8 cellular contexts compared by ENCODE assay signal in genomic region chr12:12563529-12563928, GRCh38. TPM values are rescaled to one million over a fixed set of nuclear protein-coding genes. Genes with fewer than 3 reads are reported as not detected.
DNase-seq lines count a peak whose midpoint lies in the region; ATAC-seq and TF ChIP-seq lines count a peak whose summit lies in the region.

No MANE protein-coding gene starts in this region.

- H3K36me3 ChIP-seq in endodermal cell (ENCODE audit: control insufficient read depth, insufficient read depth, low read length): no peaks in the 10 kb centered on the region
- H3K36me3 ChIP-seq in neuronal stem cell (replicated peaks in 1 of 2; ENCODE audit: control insufficient read depth in 2 of 2, insufficient read depth in 2 of 2, low read length in 2 of 2): no peaks in the 10 kb centered on the region

- H3K27me3 ChIP-seq in endodermal cell (ENCODE audit: control insufficient read depth, insufficient read depth, low read length, poor library complexity, severe bottlenecking) (no peaks in the 10 kb centered on the region), neuronal stem cell (ENCODE audit: control insufficient read depth in 3 of 3, insufficient read depth in 3 of 3, low read depth in 1 of 3, low read length in 3 of 3) (peaks cover 0 to 3% (median 0%) of the 10 kb centered on the region in 3 experiments)

- in situ Hi-C loops in Caki2 (cut with HindIII; ENCODE audit: low pct_unique_long_range_greater_than_20kb, low sequenced_read_pairs): no loop called here

- H3K4ac ChIP-seq in neuronal stem cell (ENCODE audit: low read length): no peak overlapping the region

- H2AK5ac ChIP-seq in neuronal stem cell (ENCODE audit: low read depth, low read length): no peak overlapping the region

- H3K18ac ChIP-seq in neuronal stem cell (ENCODE audit: low read length): no peak overlapping the region

- H3K27me3 Mint-ChIP-seq in endodermal cell (ENCODE audit: insufficient read depth): peaks cover 2% of the 10 kb centered on the region

- no peak overlapping the region for H3K27ac Mint-ChIP-seq in endodermal cell

- H3K4me3 ChIP-seq in endodermal cell (ENCODE audit: low read length): peak overlapping the region; percentile 79
- H3K4me3 ChIP-seq in neuronal stem cell (ENCODE audit: low read length in 2 of 2): no peak overlapping the region

- no peaks in the 10 kb centered on the region for H3K79me1 ChIP-seq in neuronal stem cell (ENCODE audit: low read depth, low read length)

- TF ChIP-seq CTCF in endodermal cell (conservative IDR thresholded peaks at IDR 0.05): no peak

- H3K36me3 Mint-ChIP-seq in endodermal cell (ENCODE audit: low read depth): peaks cover 8% of the 10 kb centered on the region

- no peak overlapping the region for H4K91ac ChIP-seq in neuronal stem cell (ENCODE audit: low read depth, low read length, poor library complexity)

- H3K4me3 Mint-ChIP-seq in endodermal cell: peak overlapping the region; percentile 86

- no peak overlapping the region for H2BK120ac ChIP-seq in neuronal stem cell (ENCODE audit: low read depth, low read length)

- no peak overlapping the region for H2BK5ac ChIP-seq in neuronal stem cell (ENCODE audit: low read length)

- ATAC-seq in HG03025 (IDR thresholded peaks at IDR 0.05; ENCODE audit: low FRiP score, unreplicated experiment): no peak
- no peak for ATAC-seq in GM18867 (IDR thresholded peaks at IDR 0.05; ENCODE audit: unreplicated experiment)

- peak overlapping the region; percentile 96 for H2AFZ ChIP-seq in neuronal stem cell (ENCODE audit: low read length)

- DNase-seq in Caki2 (ENCODE audit: low read depth) (peak; percentile 32), NCI-H345 treated with DMSO at 0.1 percent for 48 hours (lab: John Stamatoyannopoulos, UW; ENCODE audit: unreplicated experiment) (peak; percentile 24), endodermal cell (no peak), neuronal stem cell (ENCODE audit: low spot score) (no peak), NCI-H2029 treated with DMSO at 0.1 percent for 48 hours (lab: John Stamatoyannopoulos, UW) (no peak)
- DNase-seq in stimulated activated naive CD4-positive, alpha-beta T cell (lab: John Stamatoyannopoulos, UW): no peak

- H2BK15ac ChIP-seq in neuronal stem cell (ENCODE audit: low read length): no peak overlapping the region

- H3K4me1 ChIP-seq in endodermal cell (ENCODE audit: control insufficient read depth, insufficient read depth, low read length) (no peaks in the 10 kb centered on the region), neuronal stem cell (ENCODE audit: control insufficient read depth in 2 of 2, insufficient read depth in 1 of 2, low read depth in 1 of 2, low read length in 2 of 2) (peaks cover 2 to 7% of the 10 kb centered on the region in 2 donors)

- no peak overlapping the region for H2BK12ac ChIP-seq in neuronal stem cell (ENCODE audit: low read length)

- WGBS in endodermal cell (ENCODE audit: insufficient coverage in 1 of 2, insufficient read length in 1 of 2), 2 experiments: 85 to 91% methylated on average over 4 to 8 of the region's 8 CpGs
- WGBS in neuronal stem cell (ENCODE audit: extremely low coverage in 2 of 2, insufficient read length in 2 of 2, insufficient replicate concordance in 1 of 2), 2 donors: no CpG with 5 or more reads among the region's 8 CpGs

- no peak overlapping the region for H3K14ac ChIP-seq in neuronal stem cell (ENCODE audit: low read length)

- peaks cover 26% of the 10 kb centered on the region for H3K4me1 Mint-ChIP-seq in endodermal cell

- no peak overlapping the region for H3K4me2 ChIP-seq in neuronal stem cell (ENCODE audit: insufficient read depth, low read length, poor library complexity, severe bottlenecking)

- peaks cover 24% of the 10 kb centered on the region for H3K9me3 Mint-ChIP-seq in endodermal cell

- H3K27ac ChIP-seq in endodermal cell (ENCODE audit: low read depth, low read length): no peak overlapping the region
- no peak overlapping the region for H3K27ac ChIP-seq in neuronal stem cell (replicated peaks; ENCODE audit: low read length)

- H3K9me3 ChIP-seq in endodermal cell (ENCODE audit: control insufficient read depth, low read length) (peaks cover 18% of the 10 kb centered on the region), neuronal stem cell (replicated peaks in 1 of 2; ENCODE audit: control insufficient read depth in 2 of 2, insufficient read depth in 1 of 2, low read depth in 1 of 2, low read length in 2 of 2) (peaks cover 3 to 5% of the 10 kb centered on the region in 2 donors)

- H4K8ac ChIP-seq in neuronal stem cell (ENCODE audit: low read depth, low read length): no peak overlapping the region

- H3K9ac ChIP-seq in endodermal cell (ENCODE audit: extremely low read depth, low read length, poor library complexity, severe bottlenecking) (no peak overlapping the region), neuronal stem cell (ENCODE audit: low read depth, low read length, poor library complexity) (no peak overlapping the region)

- H3K23ac ChIP-seq in neuronal stem cell (ENCODE audit: low read depth, low read length, poor library complexity): no peak overlapping the region

RNA-seq across cellular contexts. Expression of gene DUSP16, which starts 0.9 kb away (rescaled TPM):
- total RNA-seq in Caki2 (2014; rRNA removed; shearing (Covaris generic); ENCODE audit: low replicate concordance): 9.9 and 10.2 TPM in 2 replicates
- 10 to 100 TPM; 28.1 to 42.5 TPM for total RNA-seq in endodermal cell
- 20.0 TPM for polyA plus RNA-seq in endodermal cell (2013, experiment 1 of 2)
- 17.4 TPM for polyA plus RNA-seq in endodermal cell (2013, experiment 2 of 2)
- polyA plus RNA-seq in neuronal stem cell (2013, experiment 1 of 2): 16.5 TPM
- polyA plus RNA-seq in neuronal stem cell (2013, experiment 2 of 2): 16.2 TPM

RNA-seq across cellular contexts. Expression of gene CREBL2, which starts 48.1 kb away (rescaled TPM):
- 9.6 and 16.0 TPM in 2 replicates for total RNA-seq in Caki2 (2014; rRNA removed; shearing (Covaris generic); ENCODE audit: low replicate concordance)
- total RNA-seq in endodermal cell: 10 to 100 TPM; 27.2 to 46.9 TPM
- polyA plus RNA-seq in endodermal cell (2013, experiment 1 of 2): 17.4 TPM
- 17.3 TPM for polyA plus RNA-seq in endodermal cell (2013, experiment 2 of 2)
- polyA plus RNA-seq in neuronal stem cell (2013, experiment 1 of 2): 19.1 TPM
- polyA plus RNA-seq in neuronal stem cell (2013, experiment 2 of 2): 18.8 TPM

Comparison
In these comparisons a context has a peak if more than half of its experiments do, and no peak if none do; other contexts are left out.
1. DNase-seq: peak in Caki2 (single experiment) and NCI-H345 treated with DMSO at 0.1 percent for 48 hours (single experiment); none in endodermal cell (single experiment), neuronal stem cell (single experiment), stimulated activated naive CD4-positive, alpha-beta T cell (0 of 6) and NCI-H2029 treated with DMSO at 0.1 percent for 48 hours (single experiment).